Comparison of ENCODE assay signal across 10 cellular contexts in the genomic region with DNA sequence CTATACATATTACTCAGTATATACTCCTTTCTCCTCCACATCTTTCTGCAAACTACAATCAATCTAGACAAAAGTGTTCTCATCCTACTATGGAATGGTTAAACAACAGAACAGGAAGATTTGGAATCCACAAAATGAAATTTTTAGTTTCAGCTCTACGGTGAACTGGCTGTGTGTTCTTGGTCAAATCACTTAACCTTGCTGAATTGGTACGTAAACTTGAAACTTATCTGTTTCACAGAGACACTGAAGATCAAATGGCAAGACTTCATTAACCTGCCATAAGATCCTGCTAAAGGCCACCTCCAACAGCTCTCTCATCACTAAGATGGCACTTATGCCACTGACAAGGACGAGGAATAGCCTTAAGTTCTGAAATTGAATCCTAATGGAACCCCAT. TPM values are rescaled to one million over a fixed set of nuclear protein-coding genes. Genes with fewer than 3 reads are reported as not detected.
A peak's percentile ranks its signal among the peaks of the same experiment; 100 is the strongest.
DNase-seq lines count a peak whose midpoint lies in the region; ATAC-seq and TF ChIP-seq lines count a peak whose summit lies in the region.
"Had no signal": no experiment of that assay in that cellular context is flagged by ENCODE, and none has a peak within 500 bp of the region (broad histone marks: within the 10 kb centered on the region; RNA-seq: fewer than 3 reads in every experiment).

No MANE protein-coding gene starts in this region.

- peaks cover 7 to 35% (median 22%) of the 10 kb centered on the region in 11 experiments for H3K36me3 ChIP-seq in BLaER1 treated with 17β-estradiol and CSF1 and Interleukin-3, amounts not matched to agents 10 nM and 100 nM
- H3K36me3 ChIP-seq in Karpas-422 (ENCODE audit: insufficient read depth, low read length) (peaks cover 22% of the 10 kb centered on the region), body of pancreas (replicated peaks in 1 of 2; ENCODE audit: insufficient read depth in 1 of 2, low read depth in 2 of 2) (peaks cover under 1 to 3% of the 10 kb centered on the region in 2 donors), thyroid gland (peaks cover 10 to 12% of the 10 kb centered on the region in 2 donors)

- H3K79me2 ChIP-seq in Karpas-422 (ENCODE audit: low read length) = peaks cover 64% of the 10 kb centered on the region

- peak overlapping the region; percentile 74 to 95 (median 89) for H3K4me2 ChIP-seq in BLaER1 treated with 17β-estradiol and CSF1 and Interleukin-3, amounts not matched to agents 10 nM and 100 nM
- H3K4me2 ChIP-seq in Karpas-422 (ENCODE audit: low read depth, low read length, poor library complexity, severe bottlenecking) = peak overlapping the region; percentile 69

- no peak for TF ChIP-seq POLR2A in body of pancreas (IDR thresholded peaks at IDR 0.05)
- no peak for TF ChIP-seq POLR2A in thyroid gland (IDR thresholded peaks at IDR 0.05)

- DNase-seq in Karpas-422 = no peak
- no peak for DNase-seq in choroid plexus epithelial cell (ENCODE audit: low read depth)
- DNase-seq in nephron progenitor cell = no peak
- DNase-seq in kidney glomerular epithelial cell (lab: John Stamatoyannopoulos, UW) = no peak
- DNase-seq in body of pancreas = no peak
- DNase-seq in thyroid gland = no peak
- no peak for DNase-seq in activated CD4-positive, alpha-beta T cell treated with anti-CD3 and anti-CD28 coated beads, Interleukin-2, amount 50 U/mL, for 4 hours
- DNase-seq: activated gamma-delta T cell treated with Interleukin-2 at 50 U/mL for 16 hours, left colon had no signal

- H3K4me3 ChIP-seq in BLaER1 treated with 17β-estradiol and CSF1 and Interleukin-3, amounts not matched to agents 10 nM and 100 nM = peak overlapping the region; percentile 68 to 90 (median 82)
- H3K4me3 ChIP-seq in Karpas-422 (ENCODE audit: low read length) = peak overlapping the region; percentile 99
- H3K4me3 ChIP-seq in choroid plexus epithelial cell (ENCODE audit: low read depth, low read length) = peak overlapping the region; percentile 77
- no peak overlapping the region for H3K4me3 ChIP-seq in body of pancreas
- H3K4me3 ChIP-seq in thyroid gland (replicated peaks in 1 of 3) = peak overlapping the region in 1 of 3 donors; percentile 86

- H3K27ac Mint-ChIP-seq in nephron progenitor cell = no peak overlapping the region

- no peak overlapping the region for H2AFZ ChIP-seq in Karpas-422 (ENCODE audit: low read length)

- intact Hi-C loops in body of pancreas (cut with DNase I) = no loop called here
- intact Hi-C loops in thyroid gland (cut with DNase I) = no loop called here

- H3K27me3 Mint-ChIP-seq in nephron progenitor cell (ENCODE audit: low read depth, poor library complexity) = no peaks in the 10 kb centered on the region

- ATAC-seq in body of pancreas = no peak

- H3K9me2 ChIP-seq in Karpas-422 (replicated peaks; ENCODE audit: insufficient read depth, low read length) = no peaks in the 10 kb centered on the region

- peaks cover 0 to 24% (median 0%) of the 10 kb centered on the region in 11 experiments; a peak in 5 of 22 replicates for H4K20me1 ChIP-seq in BLaER1 treated with 17β-estradiol and CSF1 and Interleukin-3, amounts not matched to agents 10 nM and 100 nM
- H4K20me1 ChIP-seq in Karpas-422 (ENCODE audit: insufficient read depth, low read depth, low read length) = no peaks in the 10 kb centered on the region

- H3K9me3 Mint-ChIP-seq in nephron progenitor cell = peaks cover 6% of the 10 kb centered on the region

- H3K36me3 Mint-ChIP-seq in nephron progenitor cell (ENCODE audit: low read depth) = peaks cover 33% of the 10 kb centered on the region

- H3K27ac ChIP-seq in BLaER1 treated with 17β-estradiol and CSF1 and Interleukin-3, amounts not matched to agents 10 nM and 100 nM = no peak overlapping the region
- H3K27ac ChIP-seq in Karpas-422 (ENCODE audit: low read length) (no peak overlapping the region), body of pancreas (no peak overlapping the region), thyroid gland (no peak overlapping the region)

- H3K4me3 Mint-ChIP-seq in nephron progenitor cell = peak overlapping the region; percentile 93

- WGBS in body of pancreas, 2 donors = 66 to 69% methylated on average over 3 of the region's 3 CpGs
- 79 to 86% methylated on average over 3 of the region's 3 CpGs for WGBS in thyroid gland, 2 donors

- peaks cover 51 to 64% (median 55%) of the 10 kb centered on the region in 10 experiments for H3K4me1 ChIP-seq in BLaER1 treated with 17β-estradiol and CSF1 and Interleukin-3, amounts not matched to agents 10 nM and 100 nM
- peaks cover 21% of the 10 kb centered on the region for H3K4me1 ChIP-seq in Karpas-422 (ENCODE audit: low read length)
- H3K4me1 ChIP-seq in body of pancreas = peaks cover 49% of the 10 kb centered on the region
- peaks cover 13 to 32% of the 10 kb centered on the region in 2 donors for H3K4me1 ChIP-seq in thyroid gland

- peak overlapping the region in 9 of 11 experiments; percentile 94 to 99 (median 97); a peak in 11 of 22 replicates for H3K9ac ChIP-seq in BLaER1 treated with 17β-estradiol and CSF1 and Interleukin-3, amounts not matched to agents 10 nM and 100 nM
- peak overlapping the region; percentile 94 for H3K9ac ChIP-seq in Karpas-422 (ENCODE audit: low read length)

- TF ChIP-seq CTCF in choroid plexus epithelial cell (conservative IDR thresholded peaks at IDR 0.05; ENCODE audit: low read depth, low read length) (no peak), nephron progenitor cell (IDR thresholded peaks at IDR 0.05) (no peak), body of pancreas (IDR thresholded peaks at IDR 0.05) (no peak), thyroid gland (IDR thresholded peaks at IDR 0.05) (no peak)

- no peaks in the 10 kb centered on the region for H3K27me3 ChIP-seq in BLaER1 treated with 17β-estradiol and CSF1 and Interleukin-3, amounts not matched to agents 10 nM and 100 nM
- H3K27me3 ChIP-seq in Karpas-422 (ENCODE audit: low read length) = no peaks in the 10 kb centered on the region
- no peaks in the 10 kb centered on the region for H3K27me3 ChIP-seq in body of pancreas
- no peaks in the 10 kb centered on the region for H3K27me3 ChIP-seq in thyroid gland

- H3K4me1 Mint-ChIP-seq in nephron progenitor cell = peaks cover 46% of the 10 kb centered on the region

- peaks cover under 1 to 13% (median 10%) of the 10 kb centered on the region in 11 experiments; a peak in 21 of 22 replicates for H3K9me3 ChIP-seq in BLaER1 treated with 17β-estradiol and CSF1 and Interleukin-3, amounts not matched to agents 10 nM and 100 nM (replicated peaks in 1 of 11)
- H3K9me3 ChIP-seq in Karpas-422 (ENCODE audit: low read length) (no peaks in the 10 kb centered on the region), body of pancreas (no peaks in the 10 kb centered on the region), thyroid gland (no peaks in the 10 kb centered on the region)

RNA-seq across cellular contexts. Expression of a gene that starts 1.5 kb away (rescaled TPM):
- total RNA-seq in Karpas-422 (2014; rRNA removed; shearing (Covaris generic); ENCODE audit: low replicate concordance) = 56.1 and 84.1 TPM in 2 replicates
- 10 to 100 TPM; 20.4 to 20.8 TPM for total RNA-seq in body of pancreas
- 10 to 100 TPM; 41.4 to 76.9 (median 52.0) TPM for total RNA-seq in thyroid gland

RNA-seq across cellular contexts. Expression of a gene that starts 52.2 kb away (rescaled TPM):
- not detected in 2 replicates for total RNA-seq in Karpas-422 (2014; rRNA removed; shearing (Covaris generic); ENCODE audit: low replicate concordance)
- under 1 TPM in 1 of 2 donors, not detected in 1; 0.52 TPM for total RNA-seq in body of pancreas
- total RNA-seq in thyroid gland = not detected

Comparison
In these comparisons a context has a peak if more than half of its experiments do, and no peak if none do; other contexts are left out.
1. H3K4me3 ChIP-seq: peak in BLaER1 treated with 17β-estradiol and CSF1 and Interleukin-3, amounts not matched to agents 10 nM and 100 nM (10 of 10), Karpas-422 (single experiment) and choroid plexus epithelial cell (single experiment); none in body of pancreas (0 of 2).